In the genomic region with DNA sequence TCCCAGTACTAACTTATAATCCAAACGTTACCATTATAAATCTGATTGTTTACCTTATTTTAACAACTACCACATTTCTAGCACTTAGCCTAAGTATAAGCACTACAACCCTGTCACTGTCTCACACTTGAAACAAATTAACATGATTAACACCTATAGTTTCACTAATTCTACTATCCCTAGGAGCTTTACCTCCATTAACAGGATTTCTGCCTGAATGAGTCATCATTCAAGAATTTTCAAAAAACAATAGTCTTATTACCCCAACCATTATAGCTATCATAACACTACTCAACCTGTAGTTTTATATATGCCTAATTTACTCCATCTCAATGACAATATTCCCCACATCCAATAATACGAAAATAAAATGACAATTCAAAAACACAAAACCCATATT, we compare ENCODE assay signal across 20 cellular contexts.
DNase-seq lines count a peak whose midpoint lies in the region.
"Had no signal": no experiment of that assay in that cellular context is flagged by ENCODE, and none has a peak within 500 bp of the region (broad histone marks: within the 10 kb centered on the region; RNA-seq: fewer than 3 reads in every experiment).

No MANE protein-coding gene starts in this region.

- DNase-seq in HT1080 (ENCODE audit: low read depth) (peak; percentile 10), dermis blood vessel endothelial cell (peak; percentile 43), iPS DF 4.7 (ENCODE audit: extremely low read depth, low spot score) (peak; percentile 9), HCEC 1CT (no peak), SW480 (ENCODE audit: low spot score) (no peak), UCSD-AML1 (lab: John Stamatoyannopoulos, UW; ENCODE audit: unreplicated experiment) (no peak), retina (no peak)
- DNase-seq: ACHN; BE2C; C1 segment of cervical spinal cord; CD4-positive, CD25-positive, alpha-beta regulatory T cell; CD8-positive, alpha-beta memory T cell; COR-L47; DMS 273 treated with DMSO at 0.1 percent for 48 hours; DMS53; DND-41; EL; GDM1; GM23248; H7 had no signal

Comparison
In these comparisons a context has a peak if more than half of its experiments do, and no peak if none do; other contexts are left out.
1. DNase-seq: peak in HT1080 (single experiment), dermis blood vessel endothelial cell (single experiment) and iPS DF 4.7 (single experiment); none in HCEC 1CT (single experiment), SW480 (single experiment), UCSD-AML1 (single experiment) and retina (single experiment).